ENCODE assay signal across 9 cellular contexts in genomic region chr7:131306777-131307176, GRCh38.
"Had no signal": no experiment of that assay in that cellular context is flagged by ENCODE, and none has a peak within 500 bp of the region (broad histone marks: within the 10 kb centered on the region; RNA-seq: fewer than 3 reads in every experiment).

No MANE protein-coding gene starts in this region.

- DNase-seq: GM23248, GOT3, H7, IMR-90, KBM-7 had no signal

- H3K4me3 ChIP-seq: GM23248, HAP-1 had no signal

- H3K4me2 ChIP-seq: KMS-11 had no signal

- ATAC-seq: HCT116 had no signal

- H3K27ac ChIP-seq: GM23248, KMS-11 had no signal

- FAIRE-seq: HTR-8/SVneo had no signal

- H3K36me3 ChIP-seq: HAP-1 had no signal

- H3K4me1 ChIP-seq: HAP-1 had no signal
